In the genomic region with DNA sequence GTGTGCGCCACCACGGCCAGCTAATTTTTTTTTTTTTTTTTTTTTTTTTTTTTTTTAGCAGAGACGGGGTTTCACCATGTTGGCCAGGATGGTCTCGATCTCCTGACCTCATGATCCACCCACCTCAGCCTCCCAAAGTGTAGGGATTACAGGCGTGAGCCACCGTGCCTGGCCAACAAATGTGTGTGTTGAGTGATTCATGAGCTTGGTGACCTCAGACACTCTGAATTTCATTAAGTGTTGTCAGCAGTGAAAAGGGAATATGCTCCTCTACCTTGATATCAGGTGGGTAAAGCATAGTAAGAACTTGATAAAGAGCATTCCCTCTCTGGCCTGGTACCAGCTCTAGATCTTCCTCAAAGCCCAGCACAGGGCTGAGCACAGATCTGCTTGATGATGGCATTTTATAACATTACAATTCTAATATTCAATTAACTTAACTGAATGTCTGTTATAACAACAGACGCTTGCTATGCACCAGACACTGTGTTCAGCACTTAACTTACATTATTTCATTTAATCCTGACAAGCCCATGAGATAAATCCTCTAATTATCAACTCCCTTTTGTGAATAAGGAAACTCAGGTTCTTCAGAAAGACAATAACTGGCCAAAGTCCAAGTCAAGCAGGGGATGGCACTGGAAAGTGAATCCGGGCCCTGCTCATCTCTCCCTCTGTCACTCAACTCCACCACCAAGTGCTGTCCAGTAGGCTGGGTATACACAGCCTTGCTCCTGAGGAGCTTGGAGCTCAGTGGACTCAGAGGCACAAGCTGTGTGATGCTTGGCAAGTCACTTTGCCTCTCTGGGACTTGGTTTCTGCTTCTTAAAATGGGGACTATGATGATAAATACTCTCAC, we compare ENCODE assay signal across 15 cellular contexts. TPM values are rescaled to one million over a fixed set of nuclear protein-coding genes. Genes with fewer than 3 reads are reported as not detected.
DNase-seq lines count a peak whose midpoint lies in the region; FAIRE-seq and TF ChIP-seq lines count a peak whose summit lies in the region.
"Had no signal": no experiment of that assay in that cellular context is flagged by ENCODE, and none has a peak within 500 bp of the region (broad histone marks: within the 10 kb centered on the region; RNA-seq: fewer than 3 reads in every experiment).

No MANE protein-coding gene starts in this region.

- H3K4me1 ChIP-seq in astrocyte (ENCODE audit: insufficient read depth, low read length), result peaks cover 42% of the 10 kb centered on the region

- POLR2A ChIA-PET in HEK293T (lab: Yijun Ruan, JAX), result interaction anchor here (0.6 to 1.5 kb wide), 3 partner anchors 13 to 1491 kb away, joined by 3 to 4 read pairs (median 4); partner anchors contain the start of genes CCDC157, SF3A1 and TBC1D10A

- intact Hi-C loops in CD14-positive monocyte (cut with micrococcal nuclease), result no loop called here

- DNase-seq in CD14-positive monocyte (ENCODE audit: low spot score), result no peak
- DNase-seq in astrocyte (ENCODE audit: low read depth), result no peak
- DNase-seq in NCI-H2171 (lab: John Stamatoyannopoulos, UW), result no peak
- DNase-seq in HEK293T (ENCODE audit: extremely low spot score), result no peak
- DNase-seq in NCI-H345 (lab: John Stamatoyannopoulos, UW), result no peak
- no peak for DNase-seq in medulla oblongata (ENCODE audit: extremely low spot score)
- DNase-seq: activated CD4-positive, CD25-positive, alpha-beta regulatory T cell; NCI-H2227 treated with DMSO at 0.1 percent for 48 hours; retina had no signal

- CTCF ChIA-PET in HEK293T (lab: Yijun Ruan, JAX), result no interaction called here

- peaks cover 95% of the 10 kb centered on the region for H3K79me2 ChIP-seq in astrocyte (ENCODE audit: insufficient read depth, low read length)

- H3K4me1 Mint-ChIP-seq in CD14-positive monocyte, result peaks cover 97% of the 10 kb centered on the region
- peaks cover 42% of the 10 kb centered on the region for H3K4me1 Mint-ChIP-seq in astrocyte (ENCODE audit: low read depth, unreplicated experiment)
- H3K4me1 Mint-ChIP-seq in nephron, result peaks cover 31% of the 10 kb centered on the region

- H3K27ac ChIP-seq in KOPT-K1 (ENCODE audit: low read depth, low read length, poor library complexity, severe bottlenecking) (peak overlapping the region; percentile 21), astrocyte (ENCODE audit: low read depth, low read length) (no peak overlapping the region)
- H3K27ac ChIP-seq: C4-2B had no signal

- no peak for FAIRE-seq in astrocyte (lab: Jason Lieb, UNC)
- FAIRE-seq: H54 had no signal

- H3K4me3 Mint-ChIP-seq in CD14-positive monocyte, result no peak overlapping the region
- H3K4me3 Mint-ChIP-seq in astrocyte (ENCODE audit: unreplicated experiment), result peak overlapping the region; percentile 6
- H3K4me3 Mint-ChIP-seq in nephron, result no peak overlapping the region

- no peak for TF ChIP-seq CTCF in CD14-positive monocyte (IDR thresholded peaks at IDR 0.05)
- no peak for TF ChIP-seq CTCF in astrocyte (IDR thresholded peaks at IDR 0.05; ENCODE audit: insufficient read depth, low read depth, low read length)
- no peak for TF ChIP-seq CTCF in nephron (IDR thresholded peaks at IDR 0.05; ENCODE audit: unreplicated experiment in 3 of 3)

- no peak overlapping the region for H3K9ac ChIP-seq in astrocyte (ENCODE audit: low read length)
- H3K9ac ChIP-seq: KMS-11 had no signal

- H3K36me3 Mint-ChIP-seq in CD14-positive monocyte, result peaks cover 21 to 46% of the 10 kb centered on the region in 2 donors
- H3K36me3 Mint-ChIP-seq in astrocyte (ENCODE audit: low read depth, unreplicated experiment), result peaks cover 5% of the 10 kb centered on the region
- H3K36me3 Mint-ChIP-seq in nephron (ENCODE audit: low read depth), result no peaks in the 10 kb centered on the region

- H3K27me3 ChIP-seq in astrocyte (ENCODE audit: insufficient read depth, low read length), result no peaks in the 10 kb centered on the region

- H3K36me3 ChIP-seq in KOPT-K1 (ENCODE audit: insufficient read depth, low read length) (peaks cover 41% of the 10 kb centered on the region; the same call in 1 of the 2 replicates), astrocyte (ENCODE audit: insufficient read depth, low read length) (no peaks in the 10 kb centered on the region)

- H4K20me1 ChIP-seq in astrocyte (ENCODE audit: insufficient read depth, low read length), result peaks cover 98% of the 10 kb centered on the region

- no peak overlapping the region for H3K4me3 ChIP-seq in astrocyte (ENCODE audit: insufficient read depth, low read depth, low read length)
- H3K4me3 ChIP-seq: lung had no signal

- peaks cover 0 to 6% (median 0%) of the 10 kb centered on the region in 3 donors for H3K27me3 Mint-ChIP-seq in CD14-positive monocyte (ENCODE audit: low read depth in 3 of 3)
- H3K27me3 Mint-ChIP-seq in astrocyte (ENCODE audit: low read depth, unreplicated experiment), result no peaks in the 10 kb centered on the region
- H3K27me3 Mint-ChIP-seq in nephron (ENCODE audit: low read depth), result peaks cover 5% of the 10 kb centered on the region

- no peaks in the 10 kb centered on the region for H3K9me3 ChIP-seq in KOPT-K1 (ENCODE audit: insufficient read depth, low read length, poor library complexity, severe bottlenecking)
- no peaks in the 10 kb centered on the region for H3K9me3 ChIP-seq in astrocyte (ENCODE audit: insufficient read depth, low read depth, low read length)

- H2AFZ ChIP-seq in astrocyte (ENCODE audit: low read depth, low read length), result no peak overlapping the region

- H3K9me3 Mint-ChIP-seq in CD14-positive monocyte (peaks cover 0 to 4% (median 0%) of the 10 kb centered on the region in 7 donors), astrocyte (ENCODE audit: unreplicated experiment) (no peaks in the 10 kb centered on the region), nephron (no peaks in the 10 kb centered on the region)

- H3K4me2 ChIP-seq in astrocyte (ENCODE audit: low read length), result no peak overlapping the region

- peak overlapping the region in 4 of 7 donors; percentile 17 to 72 (median 58) for H3K27ac Mint-ChIP-seq in CD14-positive monocyte
- H3K27ac Mint-ChIP-seq in astrocyte (ENCODE audit: unreplicated experiment), result no peak overlapping the region
- peak overlapping the region; percentile 16 to 52 (median 46) for H3K27ac Mint-ChIP-seq in nephron

TF ChIP-seq in HEK293T, 16 proteins besides CTCF, POLR2A, EP300 and RAD21:
- TF ChIP-seq L3MBTL2 (conservative IDR thresholded peaks at IDR 0.05) (no peak), ARNT (IDR thresholded peaks at IDR 0.05) (no peak), HDGF (IDR thresholded peaks at IDR 0.05; ENCODE audit: borderline replicate concordance) (no peak), FOXM1 (IDR thresholded peaks at IDR 0.05; ENCODE audit: borderline replicate concordance) (no peak), SP1 (IDR thresholded peaks at IDR 0.05) (no peak), SUZ12 (IDR thresholded peaks at IDR 0.05) (no peak), CTBP1 (IDR thresholded peaks at IDR 0.05; ENCODE audit: borderline replicate concordance) (no peak), BHLHE40 (IDR thresholded peaks at IDR 0.05; ENCODE audit: borderline replicate concordance) (no peak), ELF4 (IDR thresholded peaks at IDR 0.05) (no peak), FOXK2 (IDR thresholded peaks at IDR 0.05) (no peak), TARDBP (IDR thresholded peaks at IDR 0.05) (no peak), FOXA1 (IDR thresholded peaks at IDR 0.05) (no peak)

RNA-seq across cellular contexts. Expression of gene TBC1D10A, which starts 13.0 kb away (rescaled TPM):
- polyA plus RNA-seq in CD14-positive monocyte, result 10 to 100 TPM; 13.4 to 21.8 TPM
- total RNA-seq in astrocyte, result 32.7 and 33.3 TPM in 2 replicates

RNA-seq across cellular contexts. Expression of gene CASTOR1, which starts 24.5 kb away (rescaled TPM):
- polyA plus RNA-seq in CD14-positive monocyte, result 1 to 10 TPM; 6.4 to 6.5 TPM
- 15.2 and 16.2 TPM in 2 replicates for total RNA-seq in astrocyte

RNA-seq across cellular contexts. Expression of gene SF3A1, which starts 42.9 kb away (rescaled TPM):
- polyA plus RNA-seq in CD14-positive monocyte, result 10 to 100 TPM; 34.7 to 52.1 TPM
- total RNA-seq in astrocyte, result 134 and 139 TPM in 2 replicates

RNA-seq across cellular contexts. Expression of gene CCDC157, which starts 43.1 kb away (rescaled TPM):
- under 1 TPM; 0.50 to 0.54 TPM for polyA plus RNA-seq in CD14-positive monocyte
- 2.9 and 3.2 TPM in 2 replicates for total RNA-seq in astrocyte

RNA-seq across cellular contexts. Expression of gene OSM, which starts 47.1 kb away (rescaled TPM):
- polyA plus RNA-seq in CD14-positive monocyte, result 100 to 1,000 TPM in 1 of 2 donors, 10 to 100 TPM in 1; 48.0 to 146 TPM
- total RNA-seq in astrocyte, result not detected in 2 replicates
